ENCODE assay signal across 37 cellular contexts in the genomic region with DNA sequence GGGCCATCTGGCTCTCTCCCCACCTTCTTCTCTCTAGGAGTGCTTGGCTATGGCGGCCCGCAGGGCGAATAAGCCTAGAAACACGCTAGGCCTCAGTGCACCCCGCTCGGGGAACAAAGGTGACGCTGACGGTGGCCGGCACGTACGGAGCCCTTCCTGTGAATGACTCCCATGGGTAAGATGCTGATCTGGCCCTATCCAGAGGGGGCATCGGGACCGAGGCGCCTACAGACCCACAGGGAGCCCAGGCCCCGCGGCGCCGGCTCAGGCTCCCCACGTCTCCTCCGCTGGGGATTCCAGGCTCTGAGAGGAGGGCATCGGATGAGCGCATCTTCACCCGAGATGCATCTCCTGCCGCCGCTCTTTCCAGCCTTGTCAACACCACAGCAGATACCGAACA. TPM values are rescaled to one million over a fixed set of nuclear protein-coding genes. Genes with fewer than 3 reads are reported as not detected.
"Had no signal": no experiment of that assay in that cellular context is flagged by ENCODE, and none has a peak within 500 bp of the region (broad histone marks: within the 10 kb centered on the region; RNA-seq: fewer than 3 reads in every experiment).

No MANE protein-coding gene starts in this region.

- H3K36me3 ChIP-seq: cardiac muscle cell had no signal

- H3K27me3 ChIP-seq: ascending aorta, cardiac muscle cell had no signal

- H3K4me3 ChIP-seq: ascending aorta, cardiac muscle cell had no signal

- H3K4me1 Mint-ChIP-seq: activated B cell treated with CpG ODN at 0.5 μM for 24 hours; activated CD4-positive, alpha-beta T cell treated with anti-CD3 and anti-CD28 coated beads, Interleukin-2, amount 10 ng/mL, durations not matched to agents 24 days and 14 days; activated naive CD4-positive, alpha-beta T cell treated with anti-CD3 and anti-CD28 coated beads, Interleukin-2, amount 10 ng/mL, durations not matched to agents 7 days and 5 days; activated naive CD4-positive, alpha-beta T cell treated with anti-CD3 and anti-CD28 coated beads, Interleukin-2, amount 50 U/mL, for 24 hours; activated naive CD8-positive, alpha-beta T cell treated with anti-CD3 and anti-CD28 coated beads, Interleukin-2, amount 10 ng/mL, durations not matched to agents 7 days and 5 days; activated naive CD8-positive, alpha-beta T cell treated with anti-CD3 and anti-CD28 coated beads, Interleukin-2, amount 50 U/mL, for 24 hours; activated T-helper 17 cell treated with anti-CD3 and anti-CD28 coated beads, Interleukin-2, amount 50 U/mL, for 72 hours; brain had no signal

- H3K27ac ChIP-seq: ascending aorta, cardiac muscle cell, VCaP had no signal

- ATAC-seq: activated CD8-positive, alpha-beta T cell treated with anti-CD3 and anti-CD28 coated beads for 36 hours; activated naive CD8-positive, alpha-beta T cell treated with anti-CD3 and anti-CD28 coated beads, Interleukin-2, amount 50 U/mL, for 24 hours; activated T-cell treated with anti-CD3 and anti-CD28 coated beads, Interleukin-2, amount 50 U/mL, for 4 hours; activated T-cell treated with anti-CD3 and anti-CD28 coated beads, Interleukin-2, amount 50 U/mL, for 72 hours; activated T-helper 17 cell treated with anti-CD3 and anti-CD28 coated beads, Interleukin-2, amount 50 U/mL, for 72 hours had no signal

- H3K4me1 ChIP-seq: ascending aorta had no signal

- FAIRE-seq: bronchial epithelial cell, TTC549 had no signal

- H3K27ac Mint-ChIP-seq: activated B cell treated with CpG ODN at 0.5 μM for 24 hours; activated CD4-positive, alpha-beta memory T cell treated with anti-CD3 and anti-CD28 coated beads for 36 hours; activated CD4-positive, alpha-beta T cell treated with anti-CD3 and anti-CD28 coated beads, Interleukin-2, amount 10 ng/mL, durations not matched to agents 24 days and 14 days; activated CD8-positive, alpha-beta T cell treated with anti-CD3 and anti-CD28 coated beads for 36 hours; activated naive CD4-positive, alpha-beta T cell treated with anti-CD3 and anti-CD28 coated beads, Interleukin-2, amount 10 ng/mL, durations not matched to agents 7 days and 5 days; activated naive CD4-positive, alpha-beta T cell treated with anti-CD3 and anti-CD28 coated beads, Interleukin-2, amount 50 U/mL, for 24 hours; activated naive CD8-positive, alpha-beta T cell; activated naive CD8-positive, alpha-beta T cell treated with anti-CD3 and anti-CD28 coated beads, Interleukin-2, amount 10 ng/mL, durations not matched to agents 7 days and 5 days; activated naive CD8-positive, alpha-beta T cell treated with anti-CD3 and anti-CD28 coated beads, Interleukin-2, amount 50 U/mL, for 24 hours; activated T-cell treated with anti-CD3 and anti-CD28 coated beads, Interleukin-2, amount 50 U/mL, for 72 hours; activated T-helper 1 cell treated with anti-CD3 and anti-CD28 coated beads, Interleukin-12 subunit alpha, Interleukin-12 subunit beta, Interleukin-2, Interleukin-4 antibody, amounts not matched to agents 30 ng/mL and 10 ng/mL and 1 ng/mL, durations not matched to agents 14 hours and 24 hours and 36 hours; activated T-helper 17 cell treated with anti-CD3 and anti-CD28 coated beads, Interleukin-2, amount 50 U/mL, for 72 hours; brain; T-helper 1 cell treated with Interleukin-12 subunit alpha and Interleukin-12 subunit beta and Interleukin-4 antibody, amounts not matched to agents 30 μg/mL and 1 μg/mL, for 36 hours; T-helper 2 cell treated with Interferon-gamma antibody and Interleukin-4, amounts not matched to agents 5 μg/mL and 100 μg/mL, for 36 hours had no signal

- DNase-seq: activated B cell treated with CpG ODN at 0.5 μM for 24 hours; activated CD4-positive, alpha-beta memory T cell treated with anti-CD3 and anti-CD28 coated beads for 36 hours; activated CD4-positive, alpha-beta T cell treated with anti-CD3 and anti-CD28 coated beads for 4 hours; activated CD4-positive, alpha-beta T cell treated with anti-CD3 and anti-CD28 coated beads, Interleukin-2, amount 10 ng/mL, durations not matched to agents 24 days and 14 days; activated CD4-positive, alpha-beta T cell treated with anti-CD3 and anti-CD28 coated beads, Interleukin-2, amount 50 U/mL, for 1 hour; activated CD4-positive, alpha-beta T cell treated with anti-CD3 and anti-CD28 coated beads, Interleukin-2, amount 50 U/mL, for 4 hours; activated CD4-positive, CD25-positive, alpha-beta regulatory T cell treated with anti-CD3 and anti-CD28 coated beads, Interleukin-2, amount 50 U/mL, for 72 hours; activated CD8-positive, alpha-beta memory T cell treated with anti-CD3 and anti-CD28 coated beads, Interleukin-2, amount 50 U/mL, for 4 hours; activated CD8-positive, alpha-beta T cell treated with anti-CD3 and anti-CD28 coated beads for 36 hours; activated effector memory CD4-positive, alpha-beta T cell treated with anti-CD3 and anti-CD28 coated beads, Interleukin-2, amount 50 U/mL, for 16 hours; activated gamma-delta T cell treated with Interleukin-2 at 50 U/mL for 16 hours; activated naive CD4-positive, alpha-beta T cell treated with anti-CD3 and anti-CD28 coated beads, Interleukin-2, amount 10 ng/mL, durations not matched to agents 7 days and 5 days; activated naive CD4-positive, alpha-beta T cell treated with Interleukin-2 at 50 U/mL for 16 hours; activated naive CD8-positive, alpha-beta T cell treated with anti-CD3 and anti-CD28 coated beads, Interleukin-2, amount 10 ng/mL, durations not matched to agents 7 days and 5 days; activated naive CD8-positive, alpha-beta T cell treated with anti-CD3 and anti-CD28 coated beads, Interleukin-2, amount 50 U/mL, for 24 hours; activated T-cell treated with anti-CD3 and anti-CD28 coated beads for 4 hours; activated T-cell treated with anti-CD3 and anti-CD28 coated beads, Interleukin-2, amount 50 U/mL, for 1 hour; activated T-cell treated with anti-CD3 and anti-CD28 coated beads, Interleukin-2, amount 50 U/mL, for 4 hours; activated T-cell treated with anti-CD3 and anti-CD28 coated beads, Interleukin-2, amount 50 U/mL, for 72 hours; amygdala; anterior cingulate cortex; SW 1271; T-helper 1 cell; T-helper 2 cell; T-helper 9 cell had no signal

- H3K9me3 ChIP-seq: ascending aorta had no signal

- H3K9me3 Mint-ChIP-seq: activated B cell treated with CpG ODN at 0.5 μM for 24 hours; activated CD4-positive, alpha-beta memory T cell treated with anti-CD3 and anti-CD28 coated beads for 36 hours; activated CD4-positive, alpha-beta T cell treated with anti-CD3 and anti-CD28 coated beads, Interleukin-2, amount 10 ng/mL, durations not matched to agents 24 days and 14 days; activated CD8-positive, alpha-beta T cell treated with anti-CD3 and anti-CD28 coated beads for 36 hours; activated naive CD4-positive, alpha-beta T cell treated with anti-CD3 and anti-CD28 coated beads, Interleukin-2, amount 10 ng/mL, durations not matched to agents 7 days and 5 days; activated naive CD4-positive, alpha-beta T cell treated with anti-CD3 and anti-CD28 coated beads, Interleukin-2, amount 50 U/mL, for 24 hours; activated naive CD8-positive, alpha-beta T cell treated with anti-CD3 and anti-CD28 coated beads, Interleukin-2, amount 10 ng/mL, durations not matched to agents 7 days and 5 days; activated naive CD8-positive, alpha-beta T cell treated with anti-CD3 and anti-CD28 coated beads, Interleukin-2, amount 50 U/mL, for 24 hours; activated T-cell treated with anti-CD3 and anti-CD28 coated beads, Interleukin-2, amount 50 U/mL, for 4 hours; activated T-cell treated with anti-CD3 and anti-CD28 coated beads, Interleukin-2, amount 50 U/mL, for 72 hours; activated T-helper 1 cell treated with anti-CD3 and anti-CD28 coated beads, Interleukin-12 subunit alpha, Interleukin-12 subunit beta, Interleukin-2, Interleukin-4 antibody, amounts not matched to agents 30 ng/mL and 10 ng/mL and 1 ng/mL, durations not matched to agents 14 hours and 24 hours and 36 hours; activated T-helper 17 cell treated with anti-CD3 and anti-CD28 coated beads, Interleukin-2, amount 50 U/mL, for 72 hours; brain; T-helper 1 cell treated with Interleukin-12 subunit alpha and Interleukin-12 subunit beta and Interleukin-4 antibody, amounts not matched to agents 30 μg/mL and 1 μg/mL, for 36 hours; T-helper 2 cell treated with Interferon-gamma antibody and Interleukin-4, amounts not matched to agents 5 μg/mL and 100 μg/mL, for 36 hours had no signal

- H3K27me3 Mint-ChIP-seq: activated B cell treated with CpG ODN at 0.5 μM for 24 hours; activated CD4-positive, alpha-beta memory T cell treated with anti-CD3 and anti-CD28 coated beads for 36 hours; activated CD4-positive, alpha-beta T cell treated with anti-CD3 and anti-CD28 coated beads, Interleukin-2, amount 10 ng/mL, durations not matched to agents 24 days and 14 days; activated CD8-positive, alpha-beta T cell treated with anti-CD3 and anti-CD28 coated beads for 36 hours; activated naive CD4-positive, alpha-beta T cell treated with anti-CD3 and anti-CD28 coated beads, Interleukin-2, amount 10 ng/mL, durations not matched to agents 7 days and 5 days; activated naive CD4-positive, alpha-beta T cell treated with anti-CD3 and anti-CD28 coated beads, Interleukin-2, amount 50 U/mL, for 24 hours; activated naive CD8-positive, alpha-beta T cell; activated naive CD8-positive, alpha-beta T cell treated with anti-CD3 and anti-CD28 coated beads, Interleukin-2, amount 10 ng/mL, durations not matched to agents 7 days and 5 days; activated naive CD8-positive, alpha-beta T cell treated with anti-CD3 and anti-CD28 coated beads, Interleukin-2, amount 50 U/mL, for 24 hours; activated T-helper 17 cell treated with anti-CD3 and anti-CD28 coated beads, Interleukin-2, amount 50 U/mL, for 72 hours; brain had no signal

- H3K4me3 Mint-ChIP-seq: activated B cell treated with CpG ODN at 0.5 μM for 24 hours; activated CD4-positive, alpha-beta memory T cell treated with anti-CD3 and anti-CD28 coated beads for 36 hours; activated CD4-positive, alpha-beta T cell treated with anti-CD3 and anti-CD28 coated beads, Interleukin-2, amount 10 ng/mL, durations not matched to agents 24 days and 14 days; activated CD8-positive, alpha-beta T cell treated with anti-CD3 and anti-CD28 coated beads for 36 hours; activated naive CD4-positive, alpha-beta T cell treated with anti-CD3 and anti-CD28 coated beads, Interleukin-2, amount 10 ng/mL, durations not matched to agents 7 days and 5 days; activated naive CD4-positive, alpha-beta T cell treated with anti-CD3 and anti-CD28 coated beads, Interleukin-2, amount 50 U/mL, for 24 hours; activated naive CD8-positive, alpha-beta T cell; activated naive CD8-positive, alpha-beta T cell treated with anti-CD3 and anti-CD28 coated beads, Interleukin-2, amount 10 ng/mL, durations not matched to agents 7 days and 5 days; activated naive CD8-positive, alpha-beta T cell treated with anti-CD3 and anti-CD28 coated beads, Interleukin-2, amount 50 U/mL, for 24 hours; activated T-cell treated with anti-CD3 and anti-CD28 coated beads, Interleukin-2, amount 50 U/mL, for 4 hours; activated T-cell treated with anti-CD3 and anti-CD28 coated beads, Interleukin-2, amount 50 U/mL, for 72 hours; activated T-helper 1 cell treated with anti-CD3 and anti-CD28 coated beads, Interleukin-12 subunit alpha, Interleukin-12 subunit beta, Interleukin-2, Interleukin-4 antibody, amounts not matched to agents 30 ng/mL and 10 ng/mL and 1 ng/mL, durations not matched to agents 14 hours and 24 hours and 36 hours; activated T-helper 17 cell treated with anti-CD3 and anti-CD28 coated beads, Interleukin-2, amount 50 U/mL, for 72 hours; brain; T-helper 1 cell treated with Interleukin-12 subunit alpha and Interleukin-12 subunit beta and Interleukin-4 antibody, amounts not matched to agents 30 μg/mL and 1 μg/mL, for 36 hours; T-helper 2 cell treated with Interferon-gamma antibody and Interleukin-4, amounts not matched to agents 5 μg/mL and 100 μg/mL, for 36 hours had no signal

RNA-seq across cellular contexts. Expression of gene TESMIN, which starts 31.4 kb away (rescaled TPM):
- total RNA-seq: ascending aorta had no signal
